In genomic region chr12:96906498-96906848, GRCh38 we compare ENCODE assay signal across 8 cellular contexts. TPM values are rescaled to one million over a fixed set of nuclear protein-coding genes. Genes with fewer than 3 reads are reported as not detected.
DNase-seq lines count a peak whose midpoint lies in the region; ATAC-seq and TF ChIP-seq lines count a peak whose summit lies in the region.

No MANE protein-coding gene starts in this region.

- no peak for TF ChIP-seq POLR2A in uterus (IDR thresholded peaks at IDR 0.05)

- DNase-seq in left ventricle myocardium inferior = no peak
- no peak for DNase-seq in left ventricle myocardium superior
- DNase-seq in mesendoderm = no peak
- no peak for DNase-seq in uterus
- no peak for DNase-seq in NCI-H1436 (lab: John Stamatoyannopoulos, UW)
- no peak for DNase-seq in NCI-H2107 (lab: John Stamatoyannopoulos, UW)

- ATAC-seq in left ventricle myocardium superior = no peak
- ATAC-seq in GM21447 (IDR thresholded peaks at IDR 0.05; ENCODE audit: unreplicated experiment) = no peak

- H3K4me1 ChIP-seq in left ventricle myocardium inferior (peaks cover 31% of the 10 kb centered on the region), mesendoderm (ENCODE audit: control insufficient read depth, low read depth, low read length) (peaks cover 2% of the 10 kb centered on the region), uterus (no peaks in the 10 kb centered on the region)

- H3K36me3 Mint-ChIP-seq in brain = no peaks in the 10 kb centered on the region

- peak overlapping the region; percentile 46 to 87 (median 82) for H3K27ac Mint-ChIP-seq in brain

- no peak overlapping the region for H3K4ac ChIP-seq in mesendoderm (ENCODE audit: low read depth, low read length)

- H3K4me2 ChIP-seq in mesendoderm (ENCODE audit: low read length) = peak overlapping the region; percentile 47

- WGBS in mesendoderm (ENCODE audit: extremely low coverage, insufficient coverage, low lambda C conversion rate) = no CpG with 5 or more reads among the region's 9 CpGs

- H4K5ac ChIP-seq in mesendoderm (ENCODE audit: low read length) = peak overlapping the region; percentile 86

- H3K18ac ChIP-seq in mesendoderm (ENCODE audit: low read length) = no peak overlapping the region

- H3K4me3 Mint-ChIP-seq in brain = peak overlapping the region; percentile 86 to 99 (median 96)

- no peaks in the 10 kb centered on the region for H3K27me3 ChIP-seq in left ventricle myocardium inferior (ENCODE audit: low read depth)
- H3K27me3 ChIP-seq in mesendoderm (ENCODE audit: insufficient read depth, low read length, poor library complexity) = no peaks in the 10 kb centered on the region
- H3K27me3 ChIP-seq in uterus = no peaks in the 10 kb centered on the region

- H3K9ac ChIP-seq in mesendoderm (ENCODE audit: low read length) = no peak overlapping the region

- no peaks in the 10 kb centered on the region for H3K9me3 Mint-ChIP-seq in brain

- H3K27ac ChIP-seq in left ventricle myocardium inferior (replicated peaks) (peak overlapping the region; percentile 87), mesendoderm (ENCODE audit: low read depth, low read length) (no peak overlapping the region), uterus (peak overlapping the region; percentile 88 to 98)

- no peak overlapping the region for H2BK120ac ChIP-seq in mesendoderm (ENCODE audit: low read depth, low read length)

- H3K36me3 ChIP-seq in left ventricle myocardium inferior (no peaks in the 10 kb centered on the region), mesendoderm (ENCODE audit: control insufficient read depth, insufficient read depth, low read length) (no peaks in the 10 kb centered on the region), uterus (no peaks in the 10 kb centered on the region)

- peak overlapping the region; percentile 91 for H3K4me3 ChIP-seq in left ventricle myocardium inferior
- no peak overlapping the region for H3K4me3 ChIP-seq in mesendoderm (ENCODE audit: low read length)
- peak overlapping the region; percentile 73 to 95 for H3K4me3 ChIP-seq in uterus

- peaks cover 1% of the 10 kb centered on the region for H3K79me1 ChIP-seq in mesendoderm (ENCODE audit: low read length)

- peaks cover 44% of the 10 kb centered on the region for H3K4me1 Mint-ChIP-seq in brain

- H3K56ac ChIP-seq in mesendoderm (ENCODE audit: low read length) = no peak overlapping the region

- H3K9me3 ChIP-seq in left ventricle myocardium inferior (replicated peaks) (no peaks in the 10 kb centered on the region), uterus (no peaks in the 10 kb centered on the region)

- TF ChIP-seq CTCF in left ventricle myocardium inferior (IDR thresholded peaks at IDR 0.05; ENCODE audit: borderline replicate concordance) (no peak), brain (conservative IDR thresholded peaks at IDR 0.05) (no peak), uterus (IDR thresholded peaks at IDR 0.05) (no peak)

- no peak overlapping the region for H4K8ac ChIP-seq in mesendoderm (ENCODE audit: low read depth, low read length)

- no peak overlapping the region for H3K23ac ChIP-seq in mesendoderm (ENCODE audit: low read length)

- H3K79me2 ChIP-seq in mesendoderm (ENCODE audit: control insufficient read depth, insufficient read depth, low read length) = peaks cover 4% of the 10 kb centered on the region

- H2BK5ac ChIP-seq in mesendoderm (ENCODE audit: low read length) = no peak overlapping the region

- peaks cover 18% of the 10 kb centered on the region for H3K27me3 Mint-ChIP-seq in brain

- H2AK5ac ChIP-seq in mesendoderm (ENCODE audit: low read length) = no peak overlapping the region

- no peak overlapping the region for H2BK15ac ChIP-seq in mesendoderm (replicated peaks; ENCODE audit: low read depth)

- intact Hi-C loops in left ventricle myocardium inferior (cut with micrococcal nuclease) = no loop called here
- intact Hi-C loops in left ventricle myocardium superior (cut with micrococcal nuclease) = no loop called here
- intact Hi-C loops in uterus (cut with DNase I; ENCODE audit: low total_unique reads) = no loop called here

RNA-seq across cellular contexts. Expression of gene NEDD1, which starts 0.6 kb away (rescaled TPM):
- total RNA-seq in left ventricle myocardium inferior = 15.2 TPM
- 14.3 TPM for total RNA-seq in left ventricle myocardium superior
- 6.6 TPM for polyA plus RNA-seq in brain (ENCODE audit: insufficient read depth, low read depth, low replicate concordance)
- polyA plus RNA-seq in mesendoderm (2013, experiment 1 of 2) = 17.5 TPM
- 18.0 TPM for polyA plus RNA-seq in mesendoderm (2013, experiment 2 of 2)
- total RNA-seq in uterus = 10 to 100 TPM; 13.3 to 54.2 (median 36.3) TPM
